9 cellular contexts compared by ENCODE assay signal in the genomic region with DNA sequence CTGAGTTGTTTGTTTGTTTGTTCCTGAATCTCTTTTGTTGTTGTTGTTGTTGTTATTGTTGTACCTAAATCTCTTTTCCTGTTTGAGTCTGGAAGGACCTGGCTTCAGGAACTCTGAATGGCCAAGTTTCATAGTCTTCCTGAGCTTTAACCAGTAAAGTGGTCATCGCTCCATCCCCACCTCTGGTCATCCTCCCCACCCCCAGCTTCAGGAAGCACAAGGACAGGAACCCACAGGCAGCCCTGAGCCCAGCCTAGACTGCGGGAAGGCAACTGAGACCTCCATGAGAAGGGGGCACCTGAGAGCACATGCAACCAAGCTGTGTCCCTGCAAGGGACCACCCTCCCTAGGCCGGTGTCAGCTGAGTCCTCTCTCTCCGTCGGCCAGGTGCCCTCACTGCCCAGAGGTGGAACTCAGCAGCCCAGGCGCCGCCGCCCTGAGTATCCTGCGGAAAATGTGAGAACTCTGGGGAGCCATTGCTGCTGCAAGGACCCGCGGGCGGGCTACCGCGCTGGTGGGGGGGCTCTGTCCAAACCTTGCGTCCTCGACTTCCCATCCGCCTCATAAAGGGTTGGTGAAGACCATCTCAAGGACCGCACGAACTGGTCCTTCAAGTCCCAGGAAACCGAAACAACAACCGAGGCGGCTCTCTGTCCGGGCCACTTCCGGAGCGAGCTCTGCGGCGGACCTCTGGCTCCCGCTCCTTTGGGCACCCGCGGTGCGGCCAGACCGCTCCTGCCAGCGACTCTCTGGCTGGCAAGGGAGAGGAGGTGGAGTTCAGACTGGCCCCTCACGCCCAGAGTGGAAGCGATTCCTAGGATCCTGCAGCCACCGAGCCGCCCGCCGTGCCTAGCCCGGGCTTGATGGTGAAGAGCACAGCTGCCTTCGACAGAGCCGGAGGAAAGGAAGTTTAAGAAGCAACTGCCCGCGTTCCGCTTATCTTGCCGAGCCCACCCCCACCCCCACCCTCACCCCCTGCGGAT. TPM values are rescaled to one million over a fixed set of nuclear protein-coding genes. Genes with fewer than 3 reads are reported as not detected.
DNase-seq lines count a peak whose midpoint lies in the region; ATAC-seq and TF ChIP-seq lines count a peak whose summit lies in the region.
"Had no signal": no experiment of that assay in that cellular context is flagged by ENCODE, and none has a peak within 500 bp of the region (broad histone marks: within the 10 kb centered on the region; RNA-seq: fewer than 3 reads in every experiment).

No MANE protein-coding gene starts in this region.

- peak overlapping the region in 1 of 2 experiments; percentile 35 for H3K14ac ChIP-seq in mesenchymal stem cell (ENCODE audit: low read length in 2 of 2)

- no peak overlapping the region for H3K18ac ChIP-seq in mesenchymal stem cell (ENCODE audit: low read depth in 1 of 2, low read length in 2 of 2)

- peak overlapping the region; percentile 63 for H3K4me2 ChIP-seq in mesenchymal stem cell (ENCODE audit: low read length, poor library complexity, severe bottlenecking)

- no peak overlapping the region for H2AFZ ChIP-seq in mesenchymal stem cell (ENCODE audit: low read depth, low read length)

- no peaks in the 10 kb centered on the region for H3K79me1 ChIP-seq in mesenchymal stem cell (replicated peaks; ENCODE audit: low read length, poor library complexity, severe bottlenecking)

- ATAC-seq in activated CD8-positive, alpha-beta memory T cell treated with anti-CD3 and anti-CD28 coated beads, Interleukin-2, amount 10 ng/mL, durations not matched to agents 7 days and 5 days: no peak
- peak; percentile 50 for ATAC-seq in upper lobe of right lung
- ATAC-seq in HG02973 (IDR thresholded peaks at IDR 0.05; ENCODE audit: unreplicated experiment): no peak

- H3K4me3 ChIP-seq in cardiac fibroblast (replicated peaks in 1 of 2; ENCODE audit: low read depth in 2 of 2, low read length in 2 of 2) (peak overlapping the region; percentile 48 to 49), mesenchymal stem cell (ENCODE audit: insufficient read depth in 1 of 2, low read depth in 1 of 2, low read length in 2 of 2) (peak overlapping the region; percentile 41 to 76), upper lobe of right lung (peak overlapping the region; percentile 52)

- H2BK5ac ChIP-seq in mesenchymal stem cell (ENCODE audit: low read depth, low read length, poor library complexity, severe bottlenecking): no peak overlapping the region

- no peak for DNase-seq in activated CD8-positive, alpha-beta memory T cell treated with anti-CD3 and anti-CD28 coated beads, Interleukin-2, amount 10 ng/mL, durations not matched to agents 7 days and 5 days
- no peak for DNase-seq in activated CD8-positive, alpha-beta memory T cell treated with anti-CD3 and anti-CD28 coated beads, Interleukin-2, amount 50 U/mL, for 48 hours
- DNase-seq in cardiac fibroblast (ENCODE audit: low read depth in 2 of 2) (peak; percentile 28 to 31), mesenchymal stem cell (peak; percentile 46), upper lobe of right lung (peak; percentile 75), T1000 (lab: John Stamatoyannopoulos, UW) (no peak), SKM-1 treated with dmso at 0.1 percent for 144 hours (lab: John Stamatoyannopoulos, UW; ENCODE audit: unreplicated experiment) (no peak)
- DNase-seq: NCI-H2227 treated with DMSO at 0.1 percent for 48 hours had no signal

- peaks cover 13% of the 10 kb centered on the region for H3K9me3 ChIP-seq in mesenchymal stem cell (ENCODE audit: control insufficient read depth, low read length)
- no peaks in the 10 kb centered on the region for H3K9me3 ChIP-seq in upper lobe of right lung

- H3K36me3 Mint-ChIP-seq in activated CD8-positive, alpha-beta memory T cell treated with anti-CD3 and anti-CD28 coated beads, Interleukin-2, amount 10 ng/mL, durations not matched to agents 7 days and 5 days: peaks cover 3% of the 10 kb centered on the region

- peak overlapping the region in 1 of 2 experiments; percentile 37 for H3K23ac ChIP-seq in mesenchymal stem cell (ENCODE audit: low read length in 2 of 2)

- CTCF ChIA-PET in activated CD8-positive, alpha-beta memory T cell treated with anti-CD3 and anti-CD28 coated beads, Interleukin-2, amount 10 ng/mL, durations not matched to agents 7 days and 5 days (lab: Charles Lee): interaction anchor here (1.1 to 1.4 kb wide), 3 partner anchors 12 to 262 kb away, joined by 4 to 5 read pairs (median 4); no protein-coding TSS in a partner anchor

- no peak overlapping the region for H2BK15ac ChIP-seq in mesenchymal stem cell (ENCODE audit: low read depth, poor library complexity, severe bottlenecking)

- H3K9ac ChIP-seq in mesenchymal stem cell (ENCODE audit: low read length): no peak overlapping the region

- peak overlapping the region; percentile 52 for H3K4me3 Mint-ChIP-seq in activated CD8-positive, alpha-beta memory T cell treated with anti-CD3 and anti-CD28 coated beads, Interleukin-2, amount 10 ng/mL, durations not matched to agents 7 days and 5 days

- H3K27me3 ChIP-seq in mesenchymal stem cell (ENCODE audit: control insufficient read depth in 1 of 2, insufficient read depth in 1 of 2, low read length in 2 of 2) (peaks cover 91 to 94% of the 10 kb centered on the region in 2 experiments), upper lobe of right lung (peaks cover 95% of the 10 kb centered on the region)

- H4K8ac ChIP-seq in mesenchymal stem cell (ENCODE audit: low read length): peak overlapping the region; percentile 70

- WGBS in mesenchymal stem cell: 1% methylated on average over 39 of the region's 47 CpGs

- no peak for TF ChIP-seq CTCF in cardiac fibroblast (IDR thresholded peaks at IDR 0.05; ENCODE audit: low read depth, low read length)
- no peak for TF ChIP-seq CTCF in upper lobe of right lung (IDR thresholded peaks at IDR 0.05)

- H3K4me1 ChIP-seq in mesenchymal stem cell (ENCODE audit: control insufficient read depth, insufficient read depth, low read depth, low read length) (peaks cover 37% of the 10 kb centered on the region), upper lobe of right lung (peaks cover 25% of the 10 kb centered on the region)

- H2BK120ac ChIP-seq in mesenchymal stem cell (ENCODE audit: low read depth, low read length): no peak overlapping the region

- H3K27ac Mint-ChIP-seq in activated CD8-positive, alpha-beta memory T cell treated with anti-CD3 and anti-CD28 coated beads, Interleukin-2, amount 10 ng/mL, durations not matched to agents 7 days and 5 days: no peak overlapping the region

- H3K4ac ChIP-seq in mesenchymal stem cell (ENCODE audit: low read depth in 1 of 2, low read length in 2 of 2): no peak overlapping the region

- no peaks in the 10 kb centered on the region for H3K9me3 Mint-ChIP-seq in activated CD8-positive, alpha-beta memory T cell treated with anti-CD3 and anti-CD28 coated beads, Interleukin-2, amount 10 ng/mL, durations not matched to agents 7 days and 5 days (ENCODE audit: low read depth)

- peaks cover 84% of the 10 kb centered on the region for H3K27me3 Mint-ChIP-seq in activated CD8-positive, alpha-beta memory T cell treated with anti-CD3 and anti-CD28 coated beads, Interleukin-2, amount 10 ng/mL, durations not matched to agents 7 days and 5 days

- no peak overlapping the region for H3K27ac ChIP-seq in mesenchymal stem cell (ENCODE audit: low read length, poor library complexity, severe bottlenecking)
- H3K27ac ChIP-seq in upper lobe of right lung: no peak overlapping the region

- no peak overlapping the region for H2AK5ac ChIP-seq in mesenchymal stem cell (ENCODE audit: low read length, severe bottlenecking)

- no peak overlapping the region for H2BK12ac ChIP-seq in mesenchymal stem cell (ENCODE audit: low read length in 2 of 2)

- no peak overlapping the region for H4K91ac ChIP-seq in mesenchymal stem cell (ENCODE audit: low read length)

- peaks cover 36% of the 10 kb centered on the region for H3K4me1 Mint-ChIP-seq in activated CD8-positive, alpha-beta memory T cell treated with anti-CD3 and anti-CD28 coated beads, Interleukin-2, amount 10 ng/mL, durations not matched to agents 7 days and 5 days

- H3K36me3 ChIP-seq in mesenchymal stem cell (ENCODE audit: control insufficient read depth in 1 of 2, insufficient read depth in 2 of 2, low read depth in 1 of 2, low read length in 2 of 2) (no peaks in the 10 kb centered on the region), upper lobe of right lung (no peaks in the 10 kb centered on the region)

- intact Hi-C loops in upper lobe of right lung (cut with DNase I): loop anchor here (10.0 kb wide), 1 partner anchor 126 kb away; no protein-coding TSS in a partner anchor

RNA-seq across cellular contexts. Expression of a gene that starts 4.2 kb away (rescaled TPM):
- total RNA-seq in activated CD8-positive, alpha-beta memory T cell treated with anti-CD3 and anti-CD28 coated beads, Interleukin-2, amount 10 ng/mL, durations not matched to agents 7 days and 5 days: not detected
- 2.0 TPM for polyA plus RNA-seq in mesenchymal stem cell (2013, experiment 1 of 2)
- polyA plus RNA-seq in mesenchymal stem cell (2013, experiment 2 of 2): 2.2 TPM
- total RNA-seq in upper lobe of right lung: not detected

Comparison
In these comparisons a context has a peak if more than half of its experiments do, and no peak if none do; other contexts are left out.
1. DNase-seq: peak in cardiac fibroblast (2 of 2), mesenchymal stem cell (single experiment) and upper lobe of right lung (single experiment); none in activated CD8-positive, alpha-beta memory T cell treated with anti-CD3 and anti-CD28 coated beads, Interleukin-2, amount 10 ng/mL, durations not matched to agents 7 days and 5 days (single experiment), activated CD8-positive, alpha-beta memory T cell treated with anti-CD3 and anti-CD28 coated beads, Interleukin-2, amount 50 U/mL, for 48 hours (single experiment), T1000 (single experiment) and SKM-1 treated with dmso at 0.1 percent for 144 hours (single experiment).
2. Peak in every context shown above with its lines, with median percentiles within 50 percentile points of each other: H3K4me3 ChIP-seq.